Comparison of ENCODE assay signal across 9 cellular contexts in genomic region chr6:48068326-48069191, GRCh38. TPM values are rescaled to one million over a fixed set of nuclear protein-coding genes. Genes with fewer than 3 reads are reported as not detected.
DNase-seq lines count a peak whose midpoint lies in the region; ATAC-seq, FAIRE-seq and TF ChIP-seq lines count a peak whose summit lies in the region.
"Had no signal": no experiment of that assay in that cellular context is flagged by ENCODE, and none has a peak within 500 bp of the region (broad histone marks: within the 10 kb centered on the region; RNA-seq: fewer than 3 reads in every experiment).

No MANE protein-coding gene starts in this region.

- peaks cover 0 to 28% (median 0%) of the 10 kb centered on the region in 4 donors for H3K27me3 ChIP-seq in esophagus squamous epithelium

- TF ChIP-seq POLR2A in esophagus squamous epithelium (IDR thresholded peaks at IDR 0.05): no peak

- peak overlapping the region; percentile 74 for H3K4me3 Mint-ChIP-seq in osteocyte (ENCODE audit: unreplicated experiment)

- no peak for FAIRE-seq in RCC 7860 (lab: Jason Lieb, UNC)
- FAIRE-seq: colon had no signal

- H3K4me1 Mint-ChIP-seq in osteocyte (ENCODE audit: unreplicated experiment): peaks cover 18% of the 10 kb centered on the region

- peaks cover 0 to 16% (median 8%) of the 10 kb centered on the region in 3 donors for H3K4me1 ChIP-seq in esophagus squamous epithelium

- no peak for TF ChIP-seq CTCF in esophagus squamous epithelium (IDR thresholded peaks at IDR 0.05)
- no peak for TF ChIP-seq CTCF in osteocyte (IDR thresholded peaks at IDR 0.05)

- ATAC-seq in GM19467 (IDR thresholded peaks at IDR 0.05; ENCODE audit: unreplicated experiment) (no peak), left colon (no peak), HG03175 (IDR thresholded peaks at IDR 0.05; ENCODE audit: unreplicated experiment) (no peak)

- no peak overlapping the region for H3K27ac ChIP-seq in esophagus squamous epithelium

- no peaks in the 10 kb centered on the region for H3K9me3 ChIP-seq in esophagus squamous epithelium

- H3K9me3 Mint-ChIP-seq in osteocyte (ENCODE audit: unreplicated experiment): no peaks in the 10 kb centered on the region

- WGBS in esophagus squamous epithelium, 2 donors: 1 to 13% methylated on average over 7 to 16 of the region's 63 CpGs

- H3K27me3 Mint-ChIP-seq in osteocyte (ENCODE audit: unreplicated experiment): peaks cover 30% of the 10 kb centered on the region

- H3K4me3 ChIP-seq in esophagus squamous epithelium: peak overlapping the region; percentile 14 to 59 (median 32)

- intact Hi-C loops in esophagus squamous epithelium (cut with DNase I) (no loop called here), left colon (cut with DNase I, micrococcal nuclease) (no loop called here)

- no peaks in the 10 kb centered on the region for H3K36me3 ChIP-seq in esophagus squamous epithelium

- peak; percentile 50 for DNase-seq in COR-L47 (lab: John Stamatoyannopoulos, UW)
- peak; percentile 56 for DNase-seq in NCI-H446 treated with DMSO at 0.1 percent for 48 hours (lab: John Stamatoyannopoulos, UW)
- DNase-seq in esophagus squamous epithelium (lab: John Stamatoyannopoulos, UW): no peak
- no peak for DNase-seq in osteocyte (ENCODE audit: extremely low spot score, unreplicated experiment)
- DNase-seq in left colon: no peak
- DNase-seq in RCC 7860 (ENCODE audit: low spot score): no peak

- no peaks in the 10 kb centered on the region for H3K36me3 Mint-ChIP-seq in osteocyte (ENCODE audit: unreplicated experiment)

- H3K27ac Mint-ChIP-seq in osteocyte (ENCODE audit: unreplicated experiment): no peak overlapping the region

RNA-seq across cellular contexts. Expression of gene PTCHD4, which starts 42.4 kb away (rescaled TPM):
- total RNA-seq in esophagus squamous epithelium (under 1 TPM in 2 of 4 donors, not detected in 2; 0.19 to 0.22 TPM), osteocyte (0.91 and 1.3 TPM in 2 replicates), left colon (under 1 TPM; 0.12 to 0.25 TPM)

Comparison
In these comparisons a context has a peak if more than half of its experiments do, and no peak if none do; other contexts are left out.
1. DNase-seq: peak in COR-L47 (single experiment) and NCI-H446 treated with DMSO at 0.1 percent for 48 hours (single experiment); none in esophagus squamous epithelium (single experiment), osteocyte (single experiment), left colon (0 of 2) and RCC 7860 (single experiment).